Comparison of ENCODE assay signal across 1 cellular context in the genomic region with DNA sequence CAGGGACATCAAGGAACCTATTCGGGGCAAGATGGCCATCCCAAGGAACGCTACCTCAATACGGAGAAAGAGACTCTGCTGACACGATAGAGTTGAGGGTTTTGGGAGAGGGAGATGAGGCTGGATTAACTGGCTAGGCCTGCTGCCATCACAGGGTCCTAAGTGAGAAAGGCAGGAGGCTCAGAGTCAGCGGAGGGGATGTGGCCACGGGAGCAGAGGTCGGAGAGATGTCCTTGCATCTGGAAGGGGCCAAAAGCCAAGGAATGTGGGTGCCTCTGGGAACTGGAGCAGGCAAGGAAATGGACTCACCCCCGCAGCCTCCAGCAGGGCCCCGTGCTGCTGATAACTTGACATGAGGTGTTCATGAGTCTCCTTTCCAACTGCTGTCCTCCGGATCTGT.
TF ChIP-seq lines count a peak whose summit lies in the region.

No MANE protein-coding gene starts in this region.

TF ChIP-seq in GM23338, 12 proteins besides CTCF, POLR2A, EP300 and RAD21 (continued from another document):
- TF ChIP-seq ZNF331 (CRISPR knock-in tag; IDR thresholded peaks at IDR 0.05; ENCODE audit: low read depth) = no peak
- TF ChIP-seq, protein P1, sequence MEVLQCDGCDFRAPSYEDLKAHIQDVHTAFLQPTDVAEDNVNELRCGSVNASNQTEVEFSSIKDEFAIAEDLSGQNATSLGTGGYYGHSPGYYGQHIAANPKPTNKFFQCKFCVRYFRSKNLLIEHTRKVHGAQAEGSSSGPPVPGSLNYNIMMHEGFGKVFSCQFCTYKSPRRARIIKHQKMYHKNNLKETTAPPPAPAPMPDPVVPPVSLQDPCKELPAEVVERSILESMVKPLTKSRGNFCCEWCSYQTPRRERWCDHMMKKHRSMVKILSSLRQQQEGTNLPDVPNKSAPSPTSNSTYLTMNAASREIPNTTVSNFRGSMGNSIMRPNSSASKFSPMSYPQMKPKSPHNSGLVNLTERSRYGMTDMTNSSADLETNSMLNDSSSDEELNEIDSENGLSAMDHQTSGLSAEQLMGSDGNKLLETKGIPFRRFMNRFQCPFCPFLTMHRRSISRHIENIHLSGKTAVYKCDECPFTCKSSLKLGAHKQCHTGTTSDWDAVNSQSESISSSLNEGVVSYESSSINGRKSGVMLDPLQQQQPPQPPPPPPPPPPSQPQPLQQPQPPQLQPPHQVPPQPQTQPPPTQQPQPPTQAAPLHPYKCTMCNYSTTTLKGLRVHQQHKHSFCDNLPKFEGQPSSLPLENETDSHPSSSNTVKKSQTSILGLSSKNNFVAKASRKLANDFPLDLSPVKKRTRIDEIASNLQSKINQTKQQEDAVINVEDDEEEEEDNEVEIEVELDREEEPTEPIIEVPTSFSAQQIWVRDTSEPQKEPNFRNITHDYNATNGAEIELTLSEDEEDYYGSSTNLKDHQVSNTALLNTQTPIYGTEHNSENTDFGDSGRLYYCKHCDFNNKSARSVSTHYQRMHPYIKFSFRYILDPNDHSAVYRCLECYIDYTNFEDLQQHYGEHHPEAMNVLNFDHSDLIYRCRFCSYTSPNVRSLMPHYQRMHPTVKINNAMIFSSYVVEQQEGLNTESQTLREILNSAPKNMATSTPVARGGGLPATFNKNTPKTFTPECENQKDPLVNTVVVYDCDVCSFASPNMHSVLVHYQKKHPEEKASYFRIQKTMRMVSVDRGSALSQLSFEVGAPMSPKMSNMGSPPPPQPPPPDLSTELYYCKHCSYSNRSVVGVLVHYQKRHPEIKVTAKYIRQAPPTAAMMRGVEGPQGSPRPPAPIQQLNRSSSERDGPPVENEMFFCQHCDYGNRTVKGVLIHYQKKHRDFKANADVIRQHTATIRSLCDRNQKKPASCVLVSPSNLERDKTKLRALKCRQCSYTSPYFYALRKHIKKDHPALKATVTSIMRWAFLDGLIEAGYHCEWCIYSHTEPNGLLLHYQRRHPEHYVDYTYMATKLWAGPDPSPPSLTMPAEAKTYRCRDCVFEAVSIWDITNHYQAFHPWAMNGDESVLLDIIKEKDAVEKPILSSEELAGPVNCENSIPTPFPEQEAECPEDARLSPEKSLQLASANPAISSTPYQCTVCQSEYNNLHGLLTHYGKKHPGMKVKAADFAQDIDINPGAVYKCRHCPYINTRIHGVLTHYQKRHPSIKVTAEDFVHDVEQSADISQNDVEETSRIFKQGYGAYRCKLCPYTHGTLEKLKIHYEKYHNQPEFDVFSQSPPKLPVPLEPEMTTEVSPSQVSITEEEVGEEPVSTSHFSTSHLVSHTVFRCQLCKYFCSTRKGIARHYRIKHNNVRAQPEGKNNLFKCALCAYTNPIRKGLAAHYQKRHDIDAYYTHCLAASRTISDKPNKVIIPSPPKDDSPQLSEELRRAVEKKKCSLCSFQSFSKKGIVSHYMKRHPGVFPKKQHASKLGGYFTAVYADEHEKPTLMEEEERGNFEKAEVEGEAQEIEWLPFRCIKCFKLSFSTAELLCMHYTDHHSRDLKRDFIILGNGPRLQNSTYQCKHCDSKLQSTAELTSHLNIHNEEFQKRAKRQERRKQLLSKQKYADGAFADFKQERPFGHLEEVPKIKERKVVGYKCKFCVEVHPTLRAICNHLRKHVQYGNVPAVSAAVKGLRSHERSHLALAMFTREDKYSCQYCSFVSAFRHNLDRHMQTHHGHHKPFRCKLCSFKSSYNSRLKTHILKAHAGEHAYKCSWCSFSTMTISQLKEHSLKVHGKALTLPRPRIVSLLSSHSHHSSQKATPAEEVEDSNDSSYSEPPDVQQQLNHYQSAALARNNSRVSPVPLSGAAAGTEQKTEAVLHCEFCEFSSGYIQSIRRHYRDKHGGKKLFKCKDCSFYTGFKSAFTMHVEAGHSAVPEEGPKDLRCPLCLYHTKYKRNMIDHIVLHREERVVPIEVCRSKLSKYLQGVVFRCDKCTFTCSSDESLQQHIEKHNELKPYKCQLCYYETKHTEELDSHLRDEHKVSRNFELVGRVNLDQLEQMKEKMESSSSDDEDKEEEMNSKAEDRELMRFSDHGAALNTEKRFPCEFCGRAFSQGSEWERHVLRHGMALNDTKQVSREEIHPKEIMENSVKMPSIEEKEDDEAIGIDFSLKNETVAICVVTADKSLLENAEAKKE (CRISPR knock-in tag; IDR thresholded peaks at IDR 0.05) = no peak
- TF ChIP-seq STAT1 (IDR thresholded peaks at IDR 0.05; ENCODE audit: unreplicated experiment) = no peak
- no peak for TF ChIP-seq EZH2 (IDR thresholded peaks at IDR 0.05; ENCODE audit: low read depth, unreplicated experiment)
- TF ChIP-seq NANOG (IDR thresholded peaks at IDR 0.05; ENCODE audit: borderline replicate concordance) = no peak
- TF ChIP-seq, protein P2, sequence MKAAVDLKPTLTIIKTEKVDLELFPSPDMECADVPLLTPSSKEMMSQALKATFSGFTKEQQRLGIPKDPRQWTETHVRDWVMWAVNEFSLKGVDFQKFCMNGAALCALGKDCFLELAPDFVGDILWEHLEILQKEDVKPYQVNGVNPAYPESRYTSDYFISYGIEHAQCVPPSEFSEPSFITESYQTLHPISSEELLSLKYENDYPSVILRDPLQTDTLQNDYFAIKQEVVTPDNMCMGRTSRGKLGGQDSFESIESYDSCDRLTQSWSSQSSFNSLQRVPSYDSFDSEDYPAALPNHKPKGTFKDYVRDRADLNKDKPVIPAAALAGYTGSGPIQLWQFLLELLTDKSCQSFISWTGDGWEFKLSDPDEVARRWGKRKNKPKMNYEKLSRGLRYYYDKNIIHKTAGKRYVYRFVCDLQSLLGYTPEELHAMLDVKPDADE (IDR thresholded peaks at IDR 0.05) = no peak
- TF ChIP-seq CREB1 (CRISPR knock-in tag; IDR thresholded peaks at IDR 0.05; ENCODE audit: low read depth) = no peak
- TF ChIP-seq POLR2AphosphoS5 (IDR thresholded peaks at IDR 0.05; ENCODE audit: low read depth) = no peak
